In genomic region chr10:30861976-30862375, GRCh38 we compare ENCODE assay signal across 29 cellular contexts.
DNase-seq lines count a peak whose midpoint lies in the region; ATAC-seq, FAIRE-seq and TF ChIP-seq lines count a peak whose summit lies in the region.
"Had no signal": no experiment of that assay in that cellular context is flagged by ENCODE, and none has a peak within 500 bp of the region (broad histone marks: within the 10 kb centered on the region; RNA-seq: fewer than 3 reads in every experiment).

No MANE protein-coding gene starts in this region.

- H3K4me1 ChIP-seq in K562 (replicated peaks in 1 of 2; ENCODE audit: control insufficient read depth in 2 of 2, insufficient read depth in 2 of 2, low read length in 2 of 2): no peaks in the 10 kb centered on the region
- peaks cover 51 to 53% of the 10 kb centered on the region in 2 experiments for H3K4me1 ChIP-seq in neutrophil (ENCODE audit: control insufficient read depth in 1 of 2, insufficient read depth in 1 of 2, low read depth in 1 of 2, low read length in 1 of 2)
- H3K4me1 ChIP-seq in transverse colon: peaks cover 0 to 7% (median 0%) of the 10 kb centered on the region in 4 donors
- H3K4me1 ChIP-seq in endodermal cell (ENCODE audit: control insufficient read depth, insufficient read depth, low read length): no peaks in the 10 kb centered on the region

- TF ChIP-seq CTCF in K562 (IDR thresholded peaks at IDR 0.05 in 2 of 3, conservative IDR thresholded peaks at IDR 0.05 in 1 of 3; ENCODE audit: insufficient read depth in 2 of 3, low read depth in 1 of 3, low read length in 3 of 3): no peak
- no peak for TF ChIP-seq CTCF in neutrophil (IDR thresholded peaks at IDR 0.05)
- no peak for TF ChIP-seq CTCF in transverse colon (IDR thresholded peaks at IDR 0.05)
- TF ChIP-seq CTCF in endodermal cell (conservative IDR thresholded peaks at IDR 0.05): no peak

- H3K27me3 ChIP-seq in K562 (ENCODE audit: control insufficient read depth in 2 of 2, insufficient read depth in 2 of 2, low read length in 2 of 2) (peaks cover 8 to 13% of the 10 kb centered on the region in 2 experiments; a peak in 2 of 5 replicates), neutrophil (no peaks in the 10 kb centered on the region), transverse colon (no peaks in the 10 kb centered on the region), endodermal cell (ENCODE audit: control insufficient read depth, insufficient read depth, low read length, poor library complexity, severe bottlenecking) (no peaks in the 10 kb centered on the region)
- H3K27me3 ChIP-seq: MG63, ovary had no signal

- POLR2A ChIA-PET in K562 (lab: Yijun Ruan, JAX): no interaction called here

- no peaks in the 10 kb centered on the region for H4K20me1 ChIP-seq in K562 (replicated peaks; ENCODE audit: control insufficient read depth, insufficient read depth, low read length)

- intact Hi-C loops in activated CD4-positive, alpha-beta T cell treated with anti-CD3 and anti-CD28 coated beads, Interleukin-2, amount 10 ng/mL, durations not matched to agents 24 days and 14 days (cut with micrococcal nuclease): no loop called here
- intact Hi-C loops in K562 (cut with micrococcal nuclease) (no loop called here), transverse colon (cut with DNase I; ENCODE audit: low total_unique reads) (no loop called here)

- no peaks in the 10 kb centered on the region for H3K9me3 ChIP-seq in K562 (replicated peaks; ENCODE audit: control insufficient read depth, insufficient read depth, low read depth, low read length)
- H3K9me3 ChIP-seq in neutrophil: no peaks in the 10 kb centered on the region
- no peaks in the 10 kb centered on the region for H3K9me3 ChIP-seq in transverse colon
- no peaks in the 10 kb centered on the region for H3K9me3 ChIP-seq in endodermal cell (ENCODE audit: control insufficient read depth, low read length)
- H3K9me3 ChIP-seq: MG63, ovary had no signal

- CTCF ChIA-PET in K562 (lab: Yijun Ruan, JAX; ENCODE audit: low intra/inter-chr PET ratio): no interaction called here

- no peaks in the 10 kb centered on the region for H3K4me1 Mint-ChIP-seq in activated CD4-positive, alpha-beta T cell treated with anti-CD3 and anti-CD28 coated beads, Interleukin-2, amount 10 ng/mL, durations not matched to agents 24 days and 14 days
- no peaks in the 10 kb centered on the region for H3K4me1 Mint-ChIP-seq in endodermal cell
- H3K4me1 Mint-ChIP-seq: activated naive CD4-positive, alpha-beta T cell treated with anti-CD3 and anti-CD28 coated beads, Interleukin-2, amount 50 U/mL, for 24 hours; CD8-positive, alpha-beta memory T cell; naive thymus-derived CD8-positive, alpha-beta T cell had no signal

- no peaks in the 10 kb centered on the region for H3K9me1 ChIP-seq in K562 (ENCODE audit: control insufficient read depth, insufficient read depth, low read length)

- H3K36me3 ChIP-seq in K562 (ENCODE audit: control insufficient read depth, insufficient read depth, low read length) (no peaks in the 10 kb centered on the region), neutrophil (no peaks in the 10 kb centered on the region), transverse colon (no peaks in the 10 kb centered on the region), endodermal cell (ENCODE audit: control insufficient read depth, insufficient read depth, low read length) (no peaks in the 10 kb centered on the region)
- H3K36me3 ChIP-seq: MG63, ovary had no signal

- H3K4me3 ChIP-seq in K562 (no peak overlapping the region), neutrophil (ENCODE audit: low read depth in 1 of 2, low read length in 1 of 2) (no peak overlapping the region), transverse colon (no peak overlapping the region), endodermal cell (ENCODE audit: low read length) (no peak overlapping the region)
- H3K4me3 ChIP-seq: coronary artery, MG63, ovary had no signal

- ATAC-seq in K562: no peak
- no peak for ATAC-seq in GM19455 (IDR thresholded peaks at IDR 0.05; ENCODE audit: unreplicated experiment)
- ATAC-seq: effector memory CD8-positive, alpha-beta T cell; left colon; naive thymus-derived CD8-positive, alpha-beta T cell had no signal

- no peak overlapping the region for H2AFZ ChIP-seq in K562 (ENCODE audit: low read depth, low read length)

- no peak for TF ChIP-seq RAD21 in K562 (CRISPR knock-in tag; conservative IDR thresholded peaks at IDR 0.05 in 1 of 2, IDR thresholded peaks at IDR 0.05 in 1 of 2)

- no peak overlapping the region for H3K4me2 ChIP-seq in K562 (ENCODE audit: insufficient read depth, low read length)

- in situ Hi-C loops in K562 (cut with MboI): no loop called here
- in situ Hi-C loops in transverse colon (cut with MboI; ENCODE audit: low pct_ligation_motif_present in 1 of 4, low pct_unique_long_range_greater_than_20kb in 1 of 4, low sequenced_read_pairs in 3 of 4): no loop called here

- no peak for TF ChIP-seq EP300 in K562 (IDR thresholded peaks at IDR 0.05; ENCODE audit: low read length)
- TF ChIP-seq EP300 in transverse colon (IDR thresholded peaks at IDR 0.05; ENCODE audit: low read depth): no peak

- no peaks in the 10 kb centered on the region for H3K79me2 ChIP-seq in K562 (ENCODE audit: control insufficient read depth, insufficient read depth, low read length)

- H3K36me3 Mint-ChIP-seq in activated CD4-positive, alpha-beta T cell treated with anti-CD3 and anti-CD28 coated beads, Interleukin-2, amount 10 ng/mL, durations not matched to agents 24 days and 14 days (ENCODE audit: low read depth): no peaks in the 10 kb centered on the region
- H3K36me3 Mint-ChIP-seq in endodermal cell (ENCODE audit: low read depth): no peaks in the 10 kb centered on the region
- H3K36me3 Mint-ChIP-seq: CD8-positive, alpha-beta memory T cell; naive thymus-derived CD8-positive, alpha-beta T cell had no signal

- H3K9ac ChIP-seq in K562 (ENCODE audit: insufficient read depth in 1 of 2, low read depth in 2 of 2, low read length in 2 of 2): no peak overlapping the region
- H3K9ac ChIP-seq in endodermal cell (ENCODE audit: extremely low read depth, low read length, poor library complexity, severe bottlenecking): no peak overlapping the region

- H3K4me3 Mint-ChIP-seq in activated CD4-positive, alpha-beta T cell treated with anti-CD3 and anti-CD28 coated beads, Interleukin-2, amount 10 ng/mL, durations not matched to agents 24 days and 14 days: no peak overlapping the region
- H3K4me3 Mint-ChIP-seq in endodermal cell: no peak overlapping the region
- H3K4me3 Mint-ChIP-seq: activated naive CD4-positive, alpha-beta T cell treated with anti-CD3 and anti-CD28 coated beads, Interleukin-2, amount 50 U/mL, for 24 hours; effector memory CD8-positive, alpha-beta T cell; naive thymus-derived CD8-positive, alpha-beta T cell had no signal

- DNase-seq in activated CD4-positive, alpha-beta T cell treated with anti-CD3 and anti-CD28 coated beads, Interleukin-2, amount 10 ng/mL, durations not matched to agents 24 days and 14 days: peak; percentile 45
- DNase-seq in activated CD4-positive, alpha-beta T cell treated with anti-CD3 and anti-CD28 coated beads for 1 hour: no peak
- no peak for DNase-seq in K562 (ENCODE audit: extremely low read depth in 1 of 4, low spot score in 3 of 4)
- no peak for DNase-seq in transverse colon
- no peak for DNase-seq in endodermal cell
- DNase-seq in nucleus accumbens (lab: John Stamatoyannopoulos, UW): no peak
- DNase-seq: 8988T; activated CD4-positive, alpha-beta T cell treated with anti-CD3 and anti-CD28 coated beads, Interleukin-2, amount 50 U/mL, for 48 hours; activated CD4-positive, CD25-positive, alpha-beta regulatory T cell; anterior cingulate cortex; CD8-positive, alpha-beta memory T cell; DMS53; effector memory CD8-positive, alpha-beta T cell; foreskin melanocyte; KG1; left colon; MG63; naive thymus-derived CD8-positive, alpha-beta T cell; NCI-H1417 treated with DMSO at 0.1 percent for 48 hours; NCI-H446; NCI-H774; ovary; stimulated activated CD4-positive, alpha-beta T cell treated with anti-CD3 and anti-CD28 coated beads, Interleukin-2, amount 100 ng/mL, for 48 hours; substantia nigra; T-helper 1 cell had no signal

- H3K9me3 Mint-ChIP-seq in activated CD4-positive, alpha-beta T cell treated with anti-CD3 and anti-CD28 coated beads, Interleukin-2, amount 10 ng/mL, durations not matched to agents 24 days and 14 days: no peaks in the 10 kb centered on the region
- H3K9me3 Mint-ChIP-seq in endodermal cell: no peaks in the 10 kb centered on the region
- H3K9me3 Mint-ChIP-seq: activated naive CD4-positive, alpha-beta T cell treated with anti-CD3 and anti-CD28 coated beads, Interleukin-2, amount 50 U/mL, for 24 hours; CD8-positive, alpha-beta memory T cell; effector memory CD8-positive, alpha-beta T cell; naive thymus-derived CD8-positive, alpha-beta T cell had no signal

- FAIRE-seq in K562 (lab: Jason Lieb, UNC): no peak

- WGBS in K562 (ENCODE audit: insufficient coverage, low coverage, missing lambda C conversion rate): 0% methylated on average over 3 of the region's 3 CpGs
- WGBS in transverse colon (ENCODE audit: low coverage in 1 of 2), 2 donors: 83 to 89% methylated on average over 2 to 3 of the region's 3 CpGs
- WGBS in endodermal cell (ENCODE audit: insufficient coverage in 1 of 2, insufficient read length in 1 of 2), 2 experiments: 95 to 97% methylated on average over 3 of the region's 3 CpGs

- H3K27ac Mint-ChIP-seq in activated CD4-positive, alpha-beta T cell treated with anti-CD3 and anti-CD28 coated beads, Interleukin-2, amount 10 ng/mL, durations not matched to agents 24 days and 14 days: no peak overlapping the region
- no peak overlapping the region for H3K27ac Mint-ChIP-seq in endodermal cell
- H3K27ac Mint-ChIP-seq: activated naive CD4-positive, alpha-beta T cell treated with anti-CD3 and anti-CD28 coated beads, Interleukin-2, amount 50 U/mL, for 24 hours; effector memory CD8-positive, alpha-beta T cell had no signal

- H3K27ac ChIP-seq in K562 (ENCODE audit: extremely low read depth, low read depth, low read length): no peak overlapping the region
- peak overlapping the region; percentile 37 for H3K27ac ChIP-seq in neutrophil
- H3K27ac ChIP-seq in transverse colon: peak overlapping the region in 3 of 4 donors; percentile 22 to 70 (median 60)
- no peak overlapping the region for H3K27ac ChIP-seq in endodermal cell (ENCODE audit: low read depth, low read length)

- no TSS peak for BruUV-seq in K562 (replicated peaks; lab: Mats Ljungman, UMichigan)

- no peaks in the 10 kb centered on the region for H3K27me3 Mint-ChIP-seq in activated CD4-positive, alpha-beta T cell treated with anti-CD3 and anti-CD28 coated beads, Interleukin-2, amount 10 ng/mL, durations not matched to agents 24 days and 14 days
- H3K27me3 Mint-ChIP-seq in endodermal cell (ENCODE audit: insufficient read depth): peaks cover 52% of the 10 kb centered on the region
- H3K27me3 Mint-ChIP-seq: activated naive CD4-positive, alpha-beta T cell treated with anti-CD3 and anti-CD28 coated beads, Interleukin-2, amount 50 U/mL, for 24 hours; CD8-positive, alpha-beta memory T cell; effector memory CD8-positive, alpha-beta T cell; naive thymus-derived CD8-positive, alpha-beta T cell had no signal

- TF ChIP-seq POLR2A in K562 (conservative IDR thresholded peaks at IDR 0.05) (no peak), transverse colon (IDR thresholded peaks at IDR 0.05) (no peak)

TF ChIP-seq in K562, 482 proteins besides CTCF, POLR2A, EP300 and RAD21 (continues in another document):
- peak; percentile 93 for TF ChIP-seq MAFK (IDR thresholded peaks at IDR 0.05; ENCODE audit: low read length)
- no peak for TF ChIP-seq RFX1 (IDR thresholded peaks at IDR 0.05)
- TF ChIP-seq ZNF347 (CRISPR knock-in tag; IDR thresholded peaks at IDR 0.05; ENCODE audit: low read depth): no peak

Comparison
In these comparisons a context has a peak if more than half of its experiments do, and no peak if none do; other contexts are left out.
1. H3K27ac ChIP-seq: peak in neutrophil (single experiment) and transverse colon (3 of 4); none in K562 (single experiment) and endodermal cell (single experiment).